1 cellular context compared by ENCODE assay signal in genomic region chr19:33290956-33291622, GRCh38.
TF ChIP-seq lines count a peak whose summit lies in the region.

No MANE protein-coding gene starts in this region.

TF ChIP-seq in HepG2, 621 proteins besides CTCF, POLR2A, EP300 and RAD21 (continued from another document and continues in another):
- TF ChIP-seq ZBTB2 (CRISPR knock-in tag; IDR thresholded peaks at IDR 0.05; ENCODE audit: low read depth) (no peak), CEBPG (CRISPR knock-in tag; IDR thresholded peaks at IDR 0.05) (no peak), PREB (CRISPR knock-in tag; IDR thresholded peaks at IDR 0.05) (no peak), MTERF4 (CRISPR knock-in tag; IDR thresholded peaks at IDR 0.05) (no peak), SYNCRIP (IDR thresholded peaks at IDR 0.05; ENCODE audit: insufficient read depth, low read depth, low read length) (no peak), NR3C1 (CRISPR knock-in tag; IDR thresholded peaks at IDR 0.05) (no peak), ZNF720 (CRISPR knock-in tag; IDR thresholded peaks at IDR 0.05) (0 out of 2 replicates have a peak, but pooled peaks have one; percentile 1), AHR (CRISPR knock-in tag; IDR thresholded peaks at IDR 0.05) (no peak), POGK (CRISPR knock-in tag; conservative IDR thresholded peaks at IDR 0.05) (0 out of 2 replicates have a peak, but pooled peaks have one; percentile 19), ZNF776 (CRISPR knock-in tag; IDR thresholded peaks at IDR 0.05) (no peak), ZSCAN29 (CRISPR knock-in tag; conservative IDR thresholded peaks at IDR 0.05) (no peak), ZKSCAN5 (CRISPR knock-in tag; IDR thresholded peaks at IDR 0.05) (no peak), ZNF12 (CRISPR knock-in tag; IDR thresholded peaks at IDR 0.05) (no peak), ZMYM4 (CRISPR knock-in tag; IDR thresholded peaks at IDR 0.05) (peak; percentile 25; the same call in 1 of the 2 replicates), POGZ (CRISPR knock-in tag; IDR thresholded peaks at IDR 0.05) (no peak), RELA (CRISPR knock-in tag; IDR thresholded peaks at IDR 0.05) (no peak), ZNF121 (CRISPR knock-in tag; IDR thresholded peaks at IDR 0.05) (no peak; the same call in 1 of the 2 replicates), TSC22D2 (CRISPR knock-in tag; IDR thresholded peaks at IDR 0.05; ENCODE audit: borderline replicate concordance) (no peak), TARDBP (CRISPR knock-in tag; IDR thresholded peaks at IDR 0.05) (no peak), NONO (IDR thresholded peaks at IDR 0.05) (no peak), NONO (CRISPR knock-in tag; conservative IDR thresholded peaks at IDR 0.05) (no peak), TFDP2 (CRISPR knock-in tag; IDR thresholded peaks at IDR 0.05) (no peak), MBD4 (IDR thresholded peaks at IDR 0.05; ENCODE audit: borderline replicate concordance, low read length) (no peak), ZNF709 (CRISPR knock-in tag; IDR thresholded peaks at IDR 0.05) (no peak), HNF4G (IDR thresholded peaks at IDR 0.05; ENCODE audit: borderline replicate concordance, low read depth, low read length) (no peak), HNF4G (CRISPR knock-in tag; IDR thresholded peaks at IDR 0.05; ENCODE audit: borderline replicate concordance, low read depth) (no peak), FOXP1 (IDR thresholded peaks at IDR 0.05) (no peak), FOXP1 (CRISPR knock-in tag; IDR thresholded peaks at IDR 0.05) (no peak), ZNF513 (CRISPR knock-in tag; conservative IDR thresholded peaks at IDR 0.05) (no peak), ZHX1 (CRISPR knock-in tag; IDR thresholded peaks at IDR 0.05; ENCODE audit: low read depth) (no peak), HDAC6 (IDR thresholded peaks at IDR 0.05; ENCODE audit: low read depth, low read length) (no peak), ZNF281 (CRISPR knock-in tag; IDR thresholded peaks at IDR 0.05; ENCODE audit: borderline replicate concordance) (no peak), ZNF510 (CRISPR knock-in tag; IDR thresholded peaks at IDR 0.05; ENCODE audit: low read depth) (no peak), RXRB (CRISPR knock-in tag; IDR thresholded peaks at IDR 0.05; ENCODE audit: borderline replicate concordance) (0 out of 2 replicates have a peak, but pooled peaks have one; percentile 19), ZNF362 (CRISPR knock-in tag; IDR thresholded peaks at IDR 0.05; ENCODE audit: borderline replicate concordance) (no peak), ZNF672 (CRISPR knock-in tag; IDR thresholded peaks at IDR 0.05) (no peak), ATF6 (CRISPR knock-in tag; conservative IDR thresholded peaks at IDR 0.05) (no peak), KDM6A (CRISPR knock-in tag; IDR thresholded peaks at IDR 0.05; ENCODE audit: low read depth) (no peak), ZNF256 (CRISPR knock-in tag; conservative IDR thresholded peaks at IDR 0.05) (no peak), SKI (IDR thresholded peaks at IDR 0.05; ENCODE audit: partially characterized antibody) (peak; percentile 55), DMAP1 (CRISPR knock-in tag; IDR thresholded peaks at IDR 0.05) (no peak), PCBP1 (IDR thresholded peaks at IDR 0.05; ENCODE audit: borderline replicate concordance, low read depth, low read length) (no peak), NFIC (IDR thresholded peaks at IDR 0.05; ENCODE audit: low read length) (no peak), ZNF326 (CRISPR knock-in tag; IDR thresholded peaks at IDR 0.05; ENCODE audit: borderline replicate concordance) (no peak), HBP1 (CRISPR knock-in tag; IDR thresholded peaks at IDR 0.05; ENCODE audit: low read depth) (0 out of 2 replicates have a peak, but pooled peaks have one; percentile 37), ZNF343 (CRISPR knock-in tag; IDR thresholded peaks at IDR 0.05) (no peak)
